Comparison of ENCODE assay signal across 21 cellular contexts in the genomic region with DNA sequence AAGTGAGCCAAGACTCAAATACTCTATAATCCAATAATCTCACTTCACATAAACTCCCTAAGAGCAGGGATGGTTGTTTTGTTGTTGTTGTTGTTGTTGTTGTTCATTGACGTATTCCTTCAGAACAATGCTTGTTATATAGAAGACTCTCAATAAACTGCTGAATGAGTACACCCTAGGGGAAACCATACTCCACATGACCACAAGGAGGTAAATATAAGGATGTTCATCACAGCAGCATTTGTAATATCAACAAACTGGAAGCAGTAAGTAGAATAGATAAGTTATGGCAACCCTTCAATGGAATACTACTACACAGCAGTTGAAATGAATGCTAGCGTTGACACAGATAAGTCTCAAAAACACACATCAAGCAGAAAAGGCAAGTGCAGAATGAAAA.
"Had no signal": no experiment of that assay in that cellular context is flagged by ENCODE, and none has a peak within 500 bp of the region (broad histone marks: within the 10 kb centered on the region; RNA-seq: fewer than 3 reads in every experiment).

No MANE protein-coding gene starts in this region.

- H3K9me3 ChIP-seq: body of pancreas, gastroesophageal sphincter, heart left ventricle, thoracic aorta had no signal

- H3K27ac Mint-ChIP-seq: activated naive CD4-positive, alpha-beta T cell treated with anti-CD3 and anti-CD28 coated beads, Interleukin-2, amount 50 U/mL, for 24 hours; nephron; stimulated activated naive B cell treated with anti-CD40 and anti-IgM and Interleukin-4, amounts not matched to agents 10 μg/mL and 1 μg/mL and 100 μg/mL, for 72 hours; T-helper 2 cell treated with Interferon-gamma antibody and Interleukin-4, amounts not matched to agents 5 μg/mL and 100 μg/mL, for 36 hours had no signal

- H3K36me3 ChIP-seq: cardiac muscle cell, heart left ventricle, thoracic aorta had no signal

- H3K4me3 Mint-ChIP-seq: activated naive CD4-positive, alpha-beta T cell treated with anti-CD3 and anti-CD28 coated beads, Interleukin-2, amount 50 U/mL, for 24 hours; nephron; stimulated activated naive B cell treated with anti-CD40 and anti-IgM and Interleukin-4, amounts not matched to agents 10 μg/mL and 1 μg/mL and 100 μg/mL, for 72 hours; T-helper 2 cell treated with Interferon-gamma antibody and Interleukin-4, amounts not matched to agents 5 μg/mL and 100 μg/mL, for 36 hours had no signal

- H3K27ac ChIP-seq: body of pancreas, cardiac muscle cell, epithelial cell of prostate, gastroesophageal sphincter, heart left ventricle, thoracic aorta, WERI-Rb-1 had no signal

- H3K4me1 Mint-ChIP-seq: nephron had no signal

- H3K4me1 ChIP-seq: gastroesophageal sphincter, heart left ventricle had no signal

- H3K27me3 Mint-ChIP-seq: activated naive CD4-positive, alpha-beta T cell treated with anti-CD3 and anti-CD28 coated beads, Interleukin-2, amount 50 U/mL, for 24 hours; stimulated activated naive B cell treated with anti-CD40 and anti-IgM and Interleukin-4, amounts not matched to agents 10 μg/mL and 1 μg/mL and 100 μg/mL, for 72 hours had no signal

- H3K4me3 ChIP-seq: body of pancreas, cardiac muscle cell, gastroesophageal sphincter, heart left ventricle, thoracic aorta had no signal

- ATAC-seq: body of pancreas; gastroesophageal sphincter; heart left ventricle; sciatic nerve; stimulated activated naive B cell treated with anti-CD40 and anti-IgM and Interleukin-4, amounts not matched to agents 10 μg/mL and 1 μg/mL and 100 μg/mL, for 72 hours had no signal

- DNase-seq: activated CD4-positive, alpha-beta T cell treated with anti-CD3 and anti-CD28 coated beads for 1 hour; activated gamma-delta T cell treated with Interleukin-2 at 50 U/mL for 16 hours; activated T-cell treated with anti-CD3 and anti-CD28 coated beads, Interleukin-2, amount 50 U/mL, for 1 hour; anterior cingulate cortex; body of pancreas; cortex of kidney; heart left ventricle; mesenchymal stem cell; occipital lobe; posterior cingulate gyrus; small intestine; stimulated activated naive B cell treated with anti-CD40 and anti-IgM and Interleukin-4, amounts not matched to agents 10 μg/mL and 1 μg/mL and 100 μg/mL, for 72 hours; WERI-Rb-1 had no signal

- H3K9me3 Mint-ChIP-seq: activated naive CD4-positive, alpha-beta T cell treated with anti-CD3 and anti-CD28 coated beads, Interleukin-2, amount 50 U/mL, for 24 hours; T-helper 2 cell treated with Interferon-gamma antibody and Interleukin-4, amounts not matched to agents 5 μg/mL and 100 μg/mL, for 36 hours had no signal

- H3K27me3 ChIP-seq: body of pancreas, cardiac muscle cell, gastroesophageal sphincter, heart left ventricle had no signal
